ENCODE assay signal across 8 cellular contexts in the genomic region with DNA sequence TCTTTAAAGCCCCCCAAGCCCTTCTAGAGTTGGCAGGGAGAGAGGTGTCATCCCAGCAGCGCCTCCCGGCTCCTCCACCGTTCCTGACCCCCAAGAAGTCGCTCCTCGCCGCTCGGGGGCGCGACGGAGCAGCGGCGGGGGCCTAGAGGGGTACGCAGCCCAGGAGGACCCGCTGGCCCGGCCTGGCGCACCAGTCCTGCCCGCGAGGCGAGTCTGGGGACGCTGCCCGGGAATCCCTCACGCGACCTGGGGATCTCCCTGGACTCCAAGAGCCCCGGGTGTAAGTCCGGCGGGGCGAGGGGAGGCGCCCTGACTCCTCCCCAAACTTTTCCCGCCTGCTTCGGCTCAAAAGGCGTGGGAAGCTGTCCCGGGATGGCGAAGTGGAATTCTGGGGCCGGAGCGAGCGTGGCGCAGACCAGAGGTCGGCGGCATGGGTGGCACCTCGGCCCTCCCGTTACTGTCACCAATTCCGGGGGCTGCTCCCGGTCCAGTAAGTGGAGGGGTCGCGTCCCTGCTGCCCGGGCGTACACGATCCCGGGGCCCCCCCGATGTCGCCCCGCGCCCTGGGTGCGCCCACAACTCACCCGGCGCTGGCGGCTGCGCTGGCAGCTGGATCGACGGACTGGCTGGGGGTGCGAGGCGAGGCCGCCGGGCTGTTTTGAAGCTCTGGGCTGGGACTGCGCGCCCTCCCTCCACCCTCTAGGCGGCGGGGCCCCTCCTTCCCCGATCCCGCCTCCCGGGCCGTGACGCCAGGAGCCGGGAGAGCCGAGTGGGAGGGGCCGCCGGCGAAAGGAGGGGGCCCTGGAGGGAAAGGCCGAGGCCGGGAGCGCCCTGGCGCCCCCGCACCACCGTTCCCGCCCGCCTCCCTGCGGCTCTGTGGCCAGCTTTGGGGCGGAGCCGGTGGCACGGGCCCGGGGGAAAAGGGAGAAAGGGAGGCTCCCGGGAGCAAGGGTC. TPM values are rescaled to one million over a fixed set of nuclear protein-coding genes. Genes with fewer than 3 reads are reported as not detected.
DNase-seq lines count a peak whose midpoint lies in the region; ATAC-seq and TF ChIP-seq lines count a peak whose summit lies in the region.

A gene with protein sequence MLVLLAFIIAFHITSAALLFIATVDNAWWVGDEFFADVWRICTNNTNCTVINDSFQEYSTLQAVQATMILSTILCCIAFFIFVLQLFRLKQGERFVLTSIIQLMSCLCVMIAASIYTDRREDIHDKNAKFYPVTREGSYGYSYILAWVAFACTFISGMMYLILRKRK (minus strand): TSS at position 634 of the 954 bp plus-strand sequence. CDS start 32,981 bp downstream, outside the sequence.

- H3K27ac ChIP-seq in mucosa of rectum (ENCODE audit: low read depth in 2 of 2, low read length in 2 of 2): peak within 1 kb of the TSS; percentile 95 to 97

- no peaks in the 10 kb centered on the region for H3K36me3 ChIP-seq in mucosa of rectum (ENCODE audit: control insufficient read depth in 2 of 2, insufficient read depth in 2 of 2, low read length in 2 of 2)

- H3K4me1 Mint-ChIP-seq in HFFc6 (ENCODE audit: low read depth): peaks cover 74% of the 10 kb centered on the region

- H3K27ac Mint-ChIP-seq in HFFc6: peak within 1 kb of the TSS; percentile 65

- no peak for ATAC-seq in GM18520 (IDR thresholded peaks at IDR 0.05; ENCODE audit: unreplicated experiment)
- ATAC-seq in GM21423 (IDR thresholded peaks at IDR 0.05; ENCODE audit: unreplicated experiment): no peak
- ATAC-seq in HG02870 (IDR thresholded peaks at IDR 0.05; ENCODE audit: unreplicated experiment): no peak

- peaks cover 8% of the 10 kb centered on the region for H3K27me3 Mint-ChIP-seq in HFFc6 (ENCODE audit: insufficient read depth)

- H3K9ac ChIP-seq in mucosa of rectum (ENCODE audit: low read depth in 1 of 2, low read length in 2 of 2): peak within 1 kb of the TSS; percentile 75 to 98

- peak within 1 kb of the TSS; percentile 70 to 92 for H3K4me3 ChIP-seq in mucosa of rectum (ENCODE audit: low read length in 2 of 2)

- peak; percentile 54 for DNase-seq in Ammon's horn (ENCODE audit: low spot score)
- peak; percentile 50 for DNase-seq in HFFc6
- peak; percentile 56 for DNase-seq in SK-N-DZ (ENCODE audit: low spot score)
- DNase-seq in fibroblast of gingiva (ENCODE audit: low read depth): peak; percentile 71

- peak; percentile 72 for TF ChIP-seq CTCF in HFFc6 (IDR thresholded peaks at IDR 0.05)

- H3K36me3 Mint-ChIP-seq in HFFc6 (ENCODE audit: low read depth): no peaks in the 10 kb centered on the region

- H3K4me1 ChIP-seq in mucosa of rectum (ENCODE audit: control insufficient read depth in 2 of 2, insufficient read depth in 2 of 2, low read length in 2 of 2): peaks cover 26 to 31% of the 10 kb centered on the region in 2 donors

- H3K9me3 Mint-ChIP-seq in HFFc6: no peaks in the 10 kb centered on the region

- H3K4me3 Mint-ChIP-seq in HFFc6: peak within 1 kb of the TSS; percentile 88

- H3K9me3 ChIP-seq in mucosa of rectum (ENCODE audit: control insufficient read depth in 2 of 2, low read length in 2 of 2): no peaks in the 10 kb centered on the region

- H3K27me3 ChIP-seq in mucosa of rectum (ENCODE audit: control insufficient read depth in 2 of 2, insufficient read depth in 2 of 2, low read length in 2 of 2): no peaks in the 10 kb centered on the region

RNA-seq across cellular contexts. Expression of the gene that starts here (rescaled TPM):
- total RNA-seq in HFFc6 (2021; fragmentation: NEBNext Ultra II Directional; extraction: Animal tissue kit (Norgen Biotek cat#: 25700)): 10 to 100 TPM; 14.3 to 35.7 (median 29.7) TPM
- 7.7 and 8.4 TPM in 2 replicates for polyA plus RNA-seq in SK-N-DZ (2014; cell fraction: cytosol; rRNA removed)
- 2.8 and 3.6 TPM in 2 replicates for polyA plus RNA-seq in SK-N-DZ (2014; cell fraction: nucleus; rRNA removed)
